1 cellular context compared by ENCODE assay signal in genomic region chr2:194166818-194167217, GRCh38.
TF ChIP-seq lines count a peak whose summit lies in the region.

No MANE protein-coding gene starts in this region.

TF ChIP-seq in HCT116, 20 proteins besides CTCF, POLR2A, EP300 and RAD21 (continued from another document):
- TF ChIP-seq REST (IDR thresholded peaks at IDR 0.05; ENCODE audit: low read depth) (no peak), CEBPB (IDR thresholded peaks at IDR 0.05; ENCODE audit: low read depth) (no peak), ZFX (IDR thresholded peaks at IDR 0.05) (no peak), EGR1 (IDR thresholded peaks at IDR 0.05; ENCODE audit: low read depth) (no peak), ZNF274 (IDR thresholded peaks at IDR 0.05; ENCODE audit: low read depth, low read length) (no peak), FOSL1 (IDR thresholded peaks at IDR 0.05; ENCODE audit: low read depth) (no peak)
